ENCODE assay signal across 9 cellular contexts in the genomic region with DNA sequence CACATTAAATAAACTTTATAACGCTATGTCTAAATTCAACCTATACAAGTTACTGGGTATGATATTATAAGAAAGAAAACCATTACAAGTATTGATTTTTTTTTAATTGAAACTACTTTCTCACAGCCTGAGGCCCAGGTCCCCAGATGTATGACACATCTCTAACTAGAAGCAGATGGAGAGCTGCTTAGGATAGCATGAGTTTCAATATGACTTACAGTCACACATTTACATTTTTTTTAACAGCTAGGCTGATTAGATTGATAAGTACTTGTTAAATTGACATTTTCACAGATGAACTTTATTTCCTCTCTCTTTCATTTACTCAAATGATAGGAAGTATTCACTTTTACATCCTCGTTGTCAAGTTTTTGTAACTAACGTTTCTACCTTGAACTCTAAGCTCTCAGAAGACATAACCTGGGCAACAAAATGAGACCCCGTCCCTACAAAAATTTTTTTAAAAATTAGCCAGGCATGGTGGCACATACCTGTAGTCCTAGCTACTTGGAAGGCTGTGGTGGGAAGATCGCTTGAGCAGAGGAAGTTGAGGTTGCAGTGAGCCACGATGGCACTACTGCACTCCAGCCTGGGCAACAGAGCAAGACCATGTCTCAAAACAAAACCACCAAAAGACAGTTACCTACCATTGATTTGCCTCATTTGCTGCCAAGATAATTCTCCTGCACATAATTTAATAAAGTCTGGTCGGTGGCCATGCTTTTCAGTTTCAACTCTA. TPM values are rescaled to one million over a fixed set of nuclear protein-coding genes. Genes with fewer than 3 reads are reported as not detected.
A peak's percentile ranks its signal among the peaks of the same experiment; 100 is the strongest.
DNase-seq lines count a peak whose midpoint lies in the region; ATAC-seq, FAIRE-seq and TF ChIP-seq lines count a peak whose summit lies in the region.
"Had no signal": no experiment of that assay in that cellular context is flagged by ENCODE, and none has a peak within 500 bp of the region (broad histone marks: within the 10 kb centered on the region; RNA-seq: fewer than 3 reads in every experiment).

No MANE protein-coding gene starts in this region.

- H2BK20ac ChIP-seq in H9 (ENCODE audit: low read depth, low read length, poor library complexity, severe bottlenecking) = no peak overlapping the region

- H3K14ac ChIP-seq in H9 (ENCODE audit: insufficient read depth, low read length) = no peak overlapping the region

- H3K18ac ChIP-seq in H9 (ENCODE audit: insufficient read length, low read depth, low read length) = no peak overlapping the region

- no peak overlapping the region for H2BK12ac ChIP-seq in H9 (ENCODE audit: insufficient read length, low read depth, low read length)

- H4K5ac ChIP-seq in H9 (ENCODE audit: insufficient read length, low read depth, low read length) = no peak overlapping the region

- no TSS peak for BruUV-seq in Calu3 (replicated peaks; lab: Mats Ljungman, UMichigan)

- H2BK120ac ChIP-seq in H9 (ENCODE audit: low read depth, low read length, poor library complexity, severe bottlenecking) = no peak overlapping the region

- intact Hi-C loops in Calu3 (cut with micrococcal nuclease; ENCODE audit: unreplicated experiment) = loop anchor here (5.0 kb wide), 2 partner anchors 52 to 58 kb away; partner anchors contain the start of gene STK39

- H3K4me2 ChIP-seq in H9 (ENCODE audit: insufficient read depth, insufficient read length, low read length) = no peak overlapping the region

- peaks cover 34% of the 10 kb centered on the region for H3K36me3 Mint-ChIP-seq in Calu3 (ENCODE audit: insufficient read depth, unreplicated experiment)
- peaks cover 7% of the 10 kb centered on the region for H3K36me3 Mint-ChIP-seq in activated naive CD4-positive, alpha-beta T cell treated with anti-CD3 and anti-CD28 coated beads, Interleukin-2, amount 10 ng/mL, durations not matched to agents 7 days and 5 days
- H3K36me3 Mint-ChIP-seq in H9 (ENCODE audit: insufficient read depth in 1 of 3, low read depth in 3 of 3) = no peaks in the 10 kb centered on the region

- peaks cover 8% of the 10 kb centered on the region; the same call in 1 of the 2 replicates for H3K4me1 ChIP-seq in H9 (ENCODE audit: insufficient read depth, low read length)

- H3K79me2 ChIP-seq in H9 (ENCODE audit: insufficient read depth, low read length) = no peaks in the 10 kb centered on the region

- H3K4me3 Mint-ChIP-seq in Calu3 (ENCODE audit: low read depth, unreplicated experiment) = no peak overlapping the region
- H3K4me3 Mint-ChIP-seq in activated naive CD4-positive, alpha-beta T cell treated with anti-CD3 and anti-CD28 coated beads, Interleukin-2, amount 10 ng/mL, durations not matched to agents 7 days and 5 days = peak overlapping the region; percentile 55
- no peak overlapping the region for H3K4me3 Mint-ChIP-seq in H9

- no peaks in the 10 kb centered on the region for H4K20me1 ChIP-seq in H9 (ENCODE audit: control insufficient read depth, insufficient read depth, insufficient read length)

- H2AFZ ChIP-seq in H9 (ENCODE audit: low read length) = no peak overlapping the region

- H3K56ac ChIP-seq in H9 (ENCODE audit: insufficient read length, low read depth, low read length) = no peak overlapping the region

- H3K9me3 ChIP-seq in H9 (ENCODE audit: control insufficient read depth, low read depth, low read length) = no peaks in the 10 kb centered on the region
- H3K9me3 ChIP-seq: neutrophil had no signal

- no peak overlapping the region for H3K27ac ChIP-seq in H9 (ENCODE audit: insufficient read length, low read depth, low read length)
- H3K27ac ChIP-seq: neutrophil had no signal

- no peak overlapping the region for H4K91ac ChIP-seq in H9 (ENCODE audit: insufficient read length, low read depth, low read length)

- H3K27ac Mint-ChIP-seq in Calu3 (ENCODE audit: unreplicated experiment) (peak overlapping the region; percentile 47), H9 (no peak overlapping the region; a peak in 1 of 7 replicates)
- H3K27ac Mint-ChIP-seq in activated naive CD4-positive, alpha-beta T cell treated with anti-CD3 and anti-CD28 coated beads, Interleukin-2, amount 10 ng/mL, durations not matched to agents 7 days and 5 days = peak overlapping the region; percentile 94

- H3K23ac ChIP-seq in H9 (ENCODE audit: insufficient read length, low read depth, low read length) = no peak overlapping the region

- no peak for TF ChIP-seq POLR2A in H54 (IDR thresholded peaks at IDR 0.05; ENCODE audit: low read depth, low read length)

- TF ChIP-seq CTCF in Calu3 (IDR thresholded peaks at IDR 0.05; ENCODE audit: unreplicated experiment) (no peak), H9 (conservative IDR thresholded peaks at IDR 0.05) (no peak)

- no peak overlapping the region for H3K4ac ChIP-seq in H9 (ENCODE audit: low read depth, low read length)

- no peak for FAIRE-seq in H54 (lab: Jason Lieb, UNC)

- no peak overlapping the region for H3K9ac ChIP-seq in H9 (ENCODE audit: extremely low read depth, insufficient read length, low read length)

- H3K79me1 ChIP-seq in H9 (ENCODE audit: insufficient read depth, low read depth, low read length, poor library complexity, severe bottlenecking) = no peaks in the 10 kb centered on the region

- peak; percentile 96 for ATAC-seq in GM19395 (IDR thresholded peaks at IDR 0.05; ENCODE audit: unreplicated experiment)
- peak; percentile 92 for ATAC-seq in HG03175 (IDR thresholded peaks at IDR 0.05; ENCODE audit: unreplicated experiment)

- H2AK5ac ChIP-seq in H9 (ENCODE audit: insufficient read length, low read length) = no peak overlapping the region

- no peaks in the 10 kb centered on the region for H3K23me2 ChIP-seq in H9 (ENCODE audit: insufficient read length, low read depth, low read length, poor library complexity, severe bottlenecking)

- H2BK15ac ChIP-seq in H9 (ENCODE audit: low read depth, low read length) = no peak overlapping the region

- no peak overlapping the region for H4K8ac ChIP-seq in H9 (replicated peaks; ENCODE audit: insufficient read length, low read depth, low read length)

- no peaks in the 10 kb centered on the region for H3K27me3 Mint-ChIP-seq in Calu3 (ENCODE audit: unreplicated experiment)
- H3K27me3 Mint-ChIP-seq in activated naive CD4-positive, alpha-beta T cell treated with anti-CD3 and anti-CD28 coated beads, Interleukin-2, amount 10 ng/mL, durations not matched to agents 7 days and 5 days = no peaks in the 10 kb centered on the region
- no peaks in the 10 kb centered on the region; the same call in 1 of the 2 replicates for H3K27me3 Mint-ChIP-seq in H9 (ENCODE audit: low read depth)

- WGBS in H9 (ENCODE audit: extremely low coverage, insufficient read length, low lambda C conversion rate) = no CpG with 5 or more reads among the region's 7 CpGs

- CTCF ChIA-PET in Calu3 (lab: Charles Lee) = interaction anchor here (0.6 kb wide), 1 partner anchor 190 kb away, joined by 5 read pairs; no protein-coding TSS in a partner anchor
- CTCF ChIA-PET in activated naive CD4-positive, alpha-beta T cell treated with anti-CD3 and anti-CD28 coated beads, Interleukin-2, amount 10 ng/mL, durations not matched to agents 7 days and 5 days (lab: Charles Lee) = interaction anchor here (1.0 to 2.2 kb wide), 3 partner anchors 12 to 50 kb away, joined by 3 to 7 read pairs (median 5); no protein-coding TSS in a partner anchor

- H3K4me1 Mint-ChIP-seq in Calu3 (ENCODE audit: low read depth, unreplicated experiment) (peaks cover 79% of the 10 kb centered on the region), H9 (peaks cover 30 to 32% of the 10 kb centered on the region in 2 experiments)
- peaks cover 63% of the 10 kb centered on the region for H3K4me1 Mint-ChIP-seq in activated naive CD4-positive, alpha-beta T cell treated with anti-CD3 and anti-CD28 coated beads, Interleukin-2, amount 10 ng/mL, durations not matched to agents 7 days and 5 days

- no peaks in the 10 kb centered on the region for H3K27me3 ChIP-seq in H9 (ENCODE audit: insufficient read depth, low read length)
- H3K27me3 ChIP-seq: neutrophil had no signal

- H3T11ph ChIP-seq in H9 (ENCODE audit: low read length) = no peak overlapping the region

- H2BK5ac ChIP-seq in H9 (ENCODE audit: insufficient read length, low read length) = no peak overlapping the region

- H3K9me3 Mint-ChIP-seq in Calu3 (ENCODE audit: low read depth, unreplicated experiment) (no peaks in the 10 kb centered on the region), H9 (no peaks in the 10 kb centered on the region)
- no peaks in the 10 kb centered on the region for H3K9me3 Mint-ChIP-seq in activated naive CD4-positive, alpha-beta T cell treated with anti-CD3 and anti-CD28 coated beads, Interleukin-2, amount 10 ng/mL, durations not matched to agents 7 days and 5 days

- DNase-seq in Calu3 = no peak
- peak; percentile 48 for DNase-seq in activated naive CD4-positive, alpha-beta T cell treated with anti-CD3 and anti-CD28 coated beads, Interleukin-2, amount 10 ng/mL, durations not matched to agents 7 days and 5 days
- no peak for DNase-seq in H9
- no peak for DNase-seq in SW 1271 (lab: John Stamatoyannopoulos, UW)
- DNase-seq in GF-D8 (lab: John Stamatoyannopoulos, UW) = no peak
- no peak for DNase-seq in H54 (ENCODE audit: insufficient read length, low spot score)

RNA-seq across cellular contexts. Expression of gene STK39, which starts 52.4 kb away (rescaled TPM):
- total RNA-seq in Calu3 (2022) (100 and 110 TPM in 2 replicates), H9 (2021) (22.1 and 22.7 TPM in 2 replicates)

Comparison
In these comparisons a context has a peak if more than half of its experiments do, and no peak if none do; other contexts are left out.
1. H3K27ac Mint-ChIP-seq: peak in Calu3 (single experiment) and activated naive CD4-positive, alpha-beta T cell treated with anti-CD3 and anti-CD28 coated beads, Interleukin-2, amount 10 ng/mL, durations not matched to agents 7 days and 5 days (single experiment); none in H9 (0 of 3).